In the genomic region with DNA sequence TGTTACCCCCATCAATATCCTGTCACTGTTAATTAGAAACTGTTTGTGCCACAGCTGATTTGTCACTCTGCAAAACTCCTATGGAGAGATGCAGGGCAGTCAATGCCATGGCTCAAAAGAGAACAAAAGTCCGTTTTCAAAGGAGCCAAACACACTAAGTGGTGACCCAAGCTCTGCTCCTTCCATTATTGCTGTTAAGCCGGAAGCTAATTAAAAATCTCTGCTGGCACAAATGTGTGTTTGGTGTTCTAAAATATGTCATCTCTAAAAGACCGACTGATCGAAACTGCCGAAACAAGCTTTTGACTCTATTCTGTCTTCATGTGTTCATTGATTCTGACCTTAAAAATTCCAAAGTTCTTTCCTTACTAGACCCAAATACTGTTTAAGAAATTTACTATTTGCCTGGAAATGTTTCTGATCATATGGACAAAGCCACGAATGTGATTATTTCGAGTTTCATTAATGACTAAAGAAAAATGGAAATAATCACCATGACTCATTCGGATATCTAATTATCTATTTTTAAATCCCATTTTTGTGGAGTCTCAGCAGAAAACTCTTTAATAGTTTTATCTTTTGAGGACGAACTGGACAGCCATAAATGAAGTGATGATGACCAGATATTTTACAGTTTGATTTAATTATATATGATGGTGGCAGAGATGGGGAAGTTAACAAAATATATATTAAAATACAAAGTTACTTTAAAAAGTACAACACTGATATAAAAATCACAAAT, we compare ENCODE assay signal across 33 cellular contexts.
"Had no signal": no experiment of that assay in that cellular context is flagged by ENCODE, and none has a peak within 500 bp of the region (broad histone marks: within the 10 kb centered on the region; RNA-seq: fewer than 3 reads in every experiment).

No MANE protein-coding gene starts in this region.

- H3K27me3 ChIP-seq: brain microvascular endothelial cell, dorsolateral prefrontal cortex, esophagus squamous epithelium, gastroesophageal sphincter, heart right ventricle had no signal

- H3K4me3 ChIP-seq: coronary artery, dorsolateral prefrontal cortex, esophagus squamous epithelium, gastroesophageal sphincter, heart right ventricle had no signal

- H3K27ac Mint-ChIP-seq: activated B cell treated with CpG ODN at 0.5 μM for 24 hours; activated CD8-positive, alpha-beta T cell treated with anti-CD3 and anti-CD28 coated beads for 36 hours; activated naive CD8-positive, alpha-beta T cell; activated T-helper 17 cell treated with anti-CD3 and anti-CD28 coated beads, Interleukin-2, amount 50 U/mL, for 72 hours; dendritic cell treated with granulocyte-macrophage colony-stimulating factor and Interleukin-4, amounts not matched to agents 40 ng/mL and 50 ng/mL, for 4 days; effector memory CD8-positive, alpha-beta T cell; T-helper 17 cell; T-helper 2 cell treated with Interferon-gamma antibody and Interleukin-4, amounts not matched to agents 5 μg/mL and 100 μg/mL, for 36 hours had no signal

- FAIRE-seq: bronchial epithelial cell, endothelial cell of umbilical vein had no signal

- H3K4me1 Mint-ChIP-seq: activated B cell treated with CpG ODN at 0.5 μM for 24 hours; activated T-helper 17 cell treated with anti-CD3 and anti-CD28 coated beads, Interleukin-2, amount 50 U/mL, for 72 hours; central memory CD8-positive, alpha-beta T cell; T-helper 17 cell had no signal

- H3K36me3 ChIP-seq: brain microvascular endothelial cell, esophagus squamous epithelium, gastroesophageal sphincter, heart right ventricle, WERI-Rb-1 had no signal

- H3K4me3 Mint-ChIP-seq: activated B cell treated with CpG ODN at 0.5 μM for 24 hours; activated CD8-positive, alpha-beta T cell treated with anti-CD3 and anti-CD28 coated beads for 36 hours; activated naive CD8-positive, alpha-beta T cell; activated T-cell treated with anti-CD3 and anti-CD28 coated beads, Interleukin-2, amount 50 U/mL, for 4 hours; activated T-helper 17 cell treated with anti-CD3 and anti-CD28 coated beads, Interleukin-2, amount 50 U/mL, for 72 hours; central memory CD8-positive, alpha-beta T cell; dendritic cell treated with granulocyte-macrophage colony-stimulating factor and Interleukin-4, amounts not matched to agents 40 ng/mL and 50 ng/mL, for 4 days; effector memory CD8-positive, alpha-beta T cell; T-helper 17 cell; T-helper 2 cell treated with Interferon-gamma antibody and Interleukin-4, amounts not matched to agents 5 μg/mL and 100 μg/mL, for 36 hours had no signal

- ATAC-seq: activated CD4-positive, CD25-positive, alpha-beta regulatory T cell treated with anti-CD3 and anti-CD28 coated beads, Interleukin-2, amount 50 U/mL, for 24 hours; activated CD8-positive, alpha-beta T cell treated with anti-CD3 and anti-CD28 coated beads for 36 hours; activated T-cell treated with anti-CD3 and anti-CD28 coated beads, Interleukin-2, amount 50 U/mL, for 4 hours; activated T-helper 17 cell treated with anti-CD3 and anti-CD28 coated beads, Interleukin-2, amount 50 U/mL, for 72 hours; effector memory CD8-positive, alpha-beta T cell; gastroesophageal sphincter; heart right ventricle; T-helper 17 cell had no signal

- H3K27ac ChIP-seq: brain microvascular endothelial cell, coronary artery, dorsolateral prefrontal cortex, epithelial cell of prostate, esophagus squamous epithelium, gastroesophageal sphincter, heart right ventricle, WERI-Rb-1 had no signal

- H3K4me1 ChIP-seq: esophagus squamous epithelium, gastroesophageal sphincter, heart right ventricle had no signal

- H3K9me3 ChIP-seq: gastroesophageal sphincter had no signal

- H3K9me3 Mint-ChIP-seq: activated CD8-positive, alpha-beta T cell treated with anti-CD3 and anti-CD28 coated beads for 36 hours; dendritic cell treated with granulocyte-macrophage colony-stimulating factor and Interleukin-4, amounts not matched to agents 40 ng/mL and 50 ng/mL, for 4 days had no signal

- DNase-seq: activated B cell treated with CpG ODN at 0.5 μM for 24 hours; activated CD4-positive, alpha-beta T cell treated with anti-CD3 and anti-CD28 coated beads for 48 hours; activated CD4-positive, alpha-beta T cell treated with anti-CD3 and anti-CD28 coated beads, Interleukin-2, amount 50 U/mL, for 1 hour; activated CD4-positive, alpha-beta T cell treated with anti-CD3 and anti-CD28 coated beads, Interleukin-2, amount 50 U/mL, for 48 hours; activated CD8-positive, alpha-beta memory T cell treated with anti-CD3 and anti-CD28 coated beads for 24 hours; activated CD8-positive, alpha-beta T cell treated with anti-CD3 and anti-CD28 coated beads for 36 hours; activated effector memory CD4-positive, alpha-beta T cell treated with Interleukin-2 at 50 U/mL for 16 hours; activated gamma-delta T cell treated with Interleukin-2 at 50 U/mL for 16 hours; activated naive CD4-positive, alpha-beta T cell treated with anti-CD3 and anti-CD28 coated beads, Interleukin-2, amount 50 U/mL, for 16 hours; activated naive CD4-positive, alpha-beta T cell treated with Interleukin-2 at 50 U/mL for 16 hours; activated T-cell treated with anti-CD3 and anti-CD28 coated beads, Interleukin-2, amount 50 U/mL, for 4 hours; amniotic stem cell; anterior cingulate cortex; brain microvascular endothelial cell; dorsolateral prefrontal cortex; effector memory CD8-positive, alpha-beta T cell; esophagus squamous epithelium; foreskin melanocyte; heart right ventricle; T-helper 17 cell; T1000; WERI-Rb-1 had no signal

- H3K27me3 Mint-ChIP-seq: activated B cell treated with CpG ODN at 0.5 μM for 24 hours; activated CD8-positive, alpha-beta T cell treated with anti-CD3 and anti-CD28 coated beads for 36 hours; activated naive CD8-positive, alpha-beta T cell; central memory CD8-positive, alpha-beta T cell; dendritic cell treated with granulocyte-macrophage colony-stimulating factor and Interleukin-4, amounts not matched to agents 40 ng/mL and 50 ng/mL, for 4 days; effector memory CD8-positive, alpha-beta T cell; T-helper 17 cell had no signal
